In the genomic region with DNA sequence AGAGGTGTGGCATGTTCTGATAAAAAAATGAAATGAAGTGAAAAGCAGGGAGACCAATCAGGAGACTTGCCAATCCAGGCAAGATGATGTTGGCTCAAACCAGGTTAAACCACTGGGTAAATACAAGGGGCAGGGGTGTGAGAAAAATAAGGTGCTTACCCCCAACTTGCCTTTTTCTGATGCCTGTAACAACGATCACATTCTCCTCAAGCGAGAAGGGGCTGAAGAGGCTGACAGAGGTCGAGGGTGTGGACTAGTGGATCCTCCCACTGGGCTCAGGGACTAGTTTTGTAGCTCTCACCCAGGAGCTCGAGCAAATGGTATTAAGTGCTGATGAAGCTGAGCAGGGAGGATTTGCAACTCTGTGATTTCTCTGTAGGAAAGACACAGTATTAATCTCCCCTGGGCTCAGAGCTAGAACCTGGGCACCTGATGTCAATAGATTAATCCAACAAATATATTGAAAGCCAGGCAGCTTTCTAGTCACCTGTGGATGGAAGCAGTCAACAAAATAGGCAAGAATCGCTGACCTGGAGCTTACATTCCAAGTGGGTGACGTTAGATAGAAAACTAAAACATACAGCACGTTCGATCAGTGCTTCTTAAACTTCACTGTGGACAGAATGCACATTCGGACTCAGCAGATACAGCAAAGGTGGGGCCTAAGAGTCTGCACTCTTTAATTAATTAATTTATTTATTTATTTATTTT, we compare ENCODE assay signal across 9 cellular contexts. TPM values are rescaled to one million over a fixed set of nuclear protein-coding genes. Genes with fewer than 3 reads are reported as not detected.
A peak's percentile ranks its signal among the peaks of the same experiment; 100 is the strongest.
DNase-seq lines count a peak whose midpoint lies in the region; ATAC-seq, FAIRE-seq and TF ChIP-seq lines count a peak whose summit lies in the region.
"Had no signal": no experiment of that assay in that cellular context is flagged by ENCODE, and none has a peak within 500 bp of the region (broad histone marks: within the 10 kb centered on the region; RNA-seq: fewer than 3 reads in every experiment).

No MANE protein-coding gene starts in this region.

- RAD21 ChIA-PET in HCT116 (lab: Charles Lee; ENCODE audit: low non-redundant PET in 1 of 2, low total read pairs in 2 of 2, uncharacterized antibody in 2 of 2, unreplicated experiment in 2 of 2) = interaction anchor here in 1 of 2 experiments (0.5 kb wide), 1 partner anchor 347 kb away, joined by 4 read pairs; no protein-coding TSS in a partner anchor

- H3K9me2 ChIP-seq in HCT116 (ENCODE audit: insufficient read depth) = no peaks in the 10 kb centered on the region

- H3K36me3 ChIP-seq in HCT116 (ENCODE audit: control insufficient read depth in 1 of 2, insufficient read depth in 2 of 2, low read length in 2 of 2) = no peaks in the 10 kb centered on the region
- no peaks in the 10 kb centered on the region for H3K36me3 ChIP-seq in ascending aorta
- H3K36me3 ChIP-seq in muscle layer of duodenum (ENCODE audit: control insufficient read depth in 1 of 2, insufficient read depth in 2 of 2, low read length in 2 of 2) = no peaks in the 10 kb centered on the region

- POLR2A ChIA-PET in A549 (lab: Yijun Ruan, JAX) = no interaction called here
- POLR2A ChIA-PET in HCT116 (lab: Charles Lee) = interaction anchor here (0.6 kb wide), 1 partner anchor 36 kb away, joined by 3 read pairs; no protein-coding TSS in a partner anchor

- no peaks in the 10 kb centered on the region for H3K79me2 ChIP-seq in HCT116 (ENCODE audit: insufficient read depth, low read length)

- no peak overlapping the region for H2AFZ ChIP-seq in HCT116 (ENCODE audit: low read depth, low read length, poor library complexity, severe bottlenecking)

- no peak for TF ChIP-seq EP300 in A549 (IDR thresholded peaks at IDR 0.05)

- peak overlapping the region; percentile 7; the same call in 1 of the 2 replicates for H3K9ac ChIP-seq in HCT116 (ENCODE audit: low read length)

- peak; percentile 29 to 36 for DNase-seq in A549 (ENCODE audit: low read depth in 1 of 2, low spot score in 1 of 2)
- no peak for DNase-seq in HCT116 (ENCODE audit: low read depth, low spot score)
- peak in 1 of 2 donors; percentile 56 for DNase-seq in ascending aorta (ENCODE audit: low spot score in 2 of 2)
- DNase-seq in NCI-H1105 treated with DMSO at 0.1 percent for 48 hours (lab: John Stamatoyannopoulos, UW) = no peak
- DNase-seq in NCI-H774 (lab: John Stamatoyannopoulos, UW) = no peak

- H3K4me1 ChIP-seq in A549 (peaks cover 11% of the 10 kb centered on the region; the same call in 2 of the 3 replicates), HCT116 (ENCODE audit: control insufficient read depth in 1 of 2, insufficient read depth in 2 of 2, low read length in 2 of 2) (peaks cover 10 to 11% of the 10 kb centered on the region in 2 experiments; a peak in 3 of 4 replicates), ascending aorta (no peaks in the 10 kb centered on the region), muscle layer of duodenum (ENCODE audit: control insufficient read depth in 1 of 2, insufficient read depth in 2 of 2, low read length in 2 of 2) (no peaks in the 10 kb centered on the region)

- no peaks in the 10 kb centered on the region for H4K20me1 ChIP-seq in HCT116 (ENCODE audit: insufficient read depth)

- H3K27ac ChIP-seq in A549 = peak overlapping the region; percentile 7 to 75; a peak in 4 of 6 replicates
- peak overlapping the region; percentile 50 for H3K27ac ChIP-seq in HCT116 (ENCODE audit: low read depth, low read length)
- H3K27ac ChIP-seq in ascending aorta = peak overlapping the region; percentile 74 to 76
- H3K27ac ChIP-seq in muscle layer of duodenum (ENCODE audit: low read length) = peak overlapping the region; percentile 69

- no peaks in the 10 kb centered on the region for H3K27me3 ChIP-seq in HCT116 (ENCODE audit: insufficient read depth, low read length)
- H3K27me3 ChIP-seq in ascending aorta = no peaks in the 10 kb centered on the region
- H3K27me3 ChIP-seq in muscle layer of duodenum (ENCODE audit: low read depth, low read length) = no peaks in the 10 kb centered on the region

- FAIRE-seq in A549 (lab: Jason Lieb, UNC) = no peak
- FAIRE-seq: islet of Langerhans had no signal

- ATAC-seq in A549 (no peak), HCT116 (no peak), GM18858 (IDR thresholded peaks at IDR 0.05; ENCODE audit: unreplicated experiment) (no peak), esophagus mucosa (no peak)

- TF ChIP-seq CTCF in A549 (IDR thresholded peaks at IDR 0.05) (no peak), HCT116 (IDR thresholded peaks at IDR 0.05 in 2 of 3, conservative IDR thresholded peaks at IDR 0.05 in 1 of 3; ENCODE audit: borderline replicate concordance in 1 of 3, insufficient read depth in 1 of 3, low read depth in 2 of 3, low read length in 2 of 3) (no peak), ascending aorta (IDR thresholded peaks at IDR 0.05) (no peak)

- WGBS in A549 (ENCODE audit: missing lambda C conversion rate) = 63% methylated on average over 9 of the region's 9 CpGs

- TF ChIP-seq RAD21 in A549 (conservative IDR thresholded peaks at IDR 0.05 in 1 of 2, IDR thresholded peaks at IDR 0.05 in 1 of 2) (no peak), HCT116 (IDR thresholded peaks at IDR 0.05; ENCODE audit: low read depth) (no peak)

- H3K4me2 ChIP-seq in A549 = peak overlapping the region; percentile 56
- H3K4me2 ChIP-seq in HCT116 (ENCODE audit: low read length) = peak overlapping the region; percentile 23; the same call in 1 of the 2 replicates

- peak overlapping the region; percentile 3; the same call in 1 of the 3 replicates for H3K4me3 ChIP-seq in A549
- H3K4me3 ChIP-seq in HCT116 (replicated peaks in 1 of 2; ENCODE audit: low read depth in 1 of 2, low read length in 2 of 2) = no peak overlapping the region
- peak overlapping the region in 1 of 2 donors; percentile 19 for H3K4me3 ChIP-seq in ascending aorta
- peak overlapping the region in 1 of 2 donors; percentile 1 for H3K4me3 ChIP-seq in muscle layer of duodenum (ENCODE audit: low read depth in 1 of 2, low read length in 2 of 2)

- TSS peak; percentile 77 for BruUV-seq in HCT116 (replicated peaks; lab: Mats Ljungman, UMichigan)

- TF ChIP-seq POLR2A in A549 (IDR thresholded peaks at IDR 0.05; ENCODE audit: low read length) = no peak
- peak; percentile 32 for TF ChIP-seq POLR2A in HCT116 (IDR thresholded peaks at IDR 0.05; ENCODE audit: borderline replicate concordance, extremely low read depth, insufficient read depth, insufficient read length)

- CTCF ChIA-PET in A549 (lab: Yijun Ruan, JAX) (interaction anchor here (0.5 to 1.0 kb wide), 2 partner anchors 810 to 868 kb away, joined by 4 read pairs; no protein-coding TSS in a partner anchor), HCT116 (lab: Charles Lee) (no interaction called here)

- H3K9me3 ChIP-seq in A549 (no peaks in the 10 kb centered on the region), HCT116 (ENCODE audit: control insufficient read depth in 1 of 2, insufficient read depth in 1 of 2, low read depth in 1 of 2, low read length in 2 of 2) (no peaks in the 10 kb centered on the region), ascending aorta (no peaks in the 10 kb centered on the region), muscle layer of duodenum (ENCODE audit: control insufficient read depth in 1 of 2, low read length in 2 of 2) (no peaks in the 10 kb centered on the region)

- intact Hi-C loops in HCT116 (cut with micrococcal nuclease) = no loop called here
- intact Hi-C loops in ascending aorta (cut with DNase I) = no loop called here

TF ChIP-seq in A549, 52 proteins besides CTCF, POLR2A, EP300 and RAD21:
- TF ChIP-seq PHF8 (IDR thresholded peaks at IDR 0.05; ENCODE audit: borderline replicate concordance, low read depth) (no peak), TP53 (CRISPR knock-in tag; IDR thresholded peaks at IDR 0.05) (peak; percentile 70; the same call in 1 of the 2 replicates)
TF ChIP-seq in A549: peak in this region for 1.

TF ChIP-seq in HCT116, 20 proteins besides CTCF, POLR2A, EP300 and RAD21 (continues in another document):
- no peak for TF ChIP-seq CBX3 (IDR thresholded peaks at IDR 0.05; ENCODE audit: low read depth)
- no peak for TF ChIP-seq SRF (IDR thresholded peaks at IDR 0.05; ENCODE audit: low read depth)
- TF ChIP-seq JUND (IDR thresholded peaks at IDR 0.05) = no peak
- no peak for TF ChIP-seq FOSL1 (IDR thresholded peaks at IDR 0.05; ENCODE audit: low read depth)
- TF ChIP-seq, protein P1, sequence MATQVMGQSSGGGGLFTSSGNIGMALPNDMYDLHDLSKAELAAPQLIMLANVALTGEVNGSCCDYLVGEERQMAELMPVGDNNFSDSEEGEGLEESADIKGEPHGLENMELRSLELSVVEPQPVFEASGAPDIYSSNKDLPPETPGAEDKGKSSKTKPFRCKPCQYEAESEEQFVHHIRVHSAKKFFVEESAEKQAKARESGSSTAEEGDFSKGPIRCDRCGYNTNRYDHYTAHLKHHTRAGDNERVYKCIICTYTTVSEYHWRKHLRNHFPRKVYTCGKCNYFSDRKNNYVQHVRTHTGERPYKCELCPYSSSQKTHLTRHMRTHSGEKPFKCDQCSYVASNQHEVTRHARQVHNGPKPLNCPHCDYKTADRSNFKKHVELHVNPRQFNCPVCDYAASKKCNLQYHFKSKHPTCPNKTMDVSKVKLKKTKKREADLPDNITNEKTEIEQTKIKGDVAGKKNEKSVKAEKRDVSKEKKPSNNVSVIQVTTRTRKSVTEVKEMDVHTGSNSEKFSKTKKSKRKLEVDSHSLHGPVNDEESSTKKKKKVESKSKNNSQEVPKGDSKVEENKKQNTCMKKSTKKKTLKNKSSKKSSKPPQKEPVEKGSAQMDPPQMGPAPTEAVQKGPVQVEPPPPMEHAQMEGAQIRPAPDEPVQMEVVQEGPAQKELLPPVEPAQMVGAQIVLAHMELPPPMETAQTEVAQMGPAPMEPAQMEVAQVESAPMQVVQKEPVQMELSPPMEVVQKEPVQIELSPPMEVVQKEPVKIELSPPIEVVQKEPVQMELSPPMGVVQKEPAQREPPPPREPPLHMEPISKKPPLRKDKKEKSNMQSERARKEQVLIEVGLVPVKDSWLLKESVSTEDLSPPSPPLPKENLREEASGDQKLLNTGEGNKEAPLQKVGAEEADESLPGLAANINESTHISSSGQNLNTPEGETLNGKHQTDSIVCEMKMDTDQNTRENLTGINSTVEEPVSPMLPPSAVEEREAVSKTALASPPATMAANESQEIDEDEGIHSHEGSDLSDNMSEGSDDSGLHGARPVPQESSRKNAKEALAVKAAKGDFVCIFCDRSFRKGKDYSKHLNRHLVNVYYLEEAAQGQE (IDR thresholded peaks at IDR 0.05; ENCODE audit: low read depth) = no peak
- TF ChIP-seq EZH2 (IDR thresholded peaks at IDR 0.05) = no peak
- TF ChIP-seq, protein P2, sequence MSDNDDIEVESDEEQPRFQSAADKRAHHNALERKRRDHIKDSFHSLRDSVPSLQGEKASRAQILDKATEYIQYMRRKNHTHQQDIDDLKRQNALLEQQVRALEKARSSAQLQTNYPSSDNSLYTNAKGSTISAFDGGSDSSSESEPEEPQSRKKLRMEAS (IDR thresholded peaks at IDR 0.05) = no peak

RNA-seq across cellular contexts. Expression of a gene that starts 15.2 kb away (rescaled TPM):
- 62.3 and 93.0 TPM in 2 replicates for polyA plus RNA-seq in A549 (2011; rRNA removed)
- polyA plus RNA-seq in A549 (2012; cell fraction: cytosol; rRNA removed) = 20.1 and 22.2 TPM in 2 replicates
- 7.5 and 9.0 TPM in 2 replicates for polyA plus RNA-seq in A549 (2012; cell fraction: nucleus; rRNA removed)
- 41.2 to 49.1 TPM (median 44.6 TPM) in 3 replicates for polyA plus RNA-seq in A549 (2017; fragmentation: RNase III; extraction: RNeasy Plus Mini Kit Qiagen cat#74134 plus additional on column Dnase treatment)
- polyA minus RNA-seq in A549 (2011; rRNA and poly(A)+ RNA removed) = 23.3 and 23.4 TPM in 2 replicates
- total RNA-seq in HCT116 (2021; ENCODE audit: unreplicated experiment) = 32.2 TPM
- 25.0 and 31.1 TPM in 2 replicates for polyA plus RNA-seq in HCT116 (2012)
- 10.1 TPM for total RNA-seq in ascending aorta
- 23.0 TPM for total RNA-seq in esophagus mucosa

Comparison
In these comparisons a context has a peak if more than half of its experiments do, and no peak if none do; other contexts are left out.
1. DNase-seq: peak in A549 (2 of 2); none in HCT116 (single experiment), NCI-H1105 treated with DMSO at 0.1 percent for 48 hours (single experiment) and NCI-H774 (single experiment).
2. Peak in every context shown above with its lines, with median percentiles within 50 percentile points of each other: H3K27ac ChIP-seq.